In the genomic region with DNA sequence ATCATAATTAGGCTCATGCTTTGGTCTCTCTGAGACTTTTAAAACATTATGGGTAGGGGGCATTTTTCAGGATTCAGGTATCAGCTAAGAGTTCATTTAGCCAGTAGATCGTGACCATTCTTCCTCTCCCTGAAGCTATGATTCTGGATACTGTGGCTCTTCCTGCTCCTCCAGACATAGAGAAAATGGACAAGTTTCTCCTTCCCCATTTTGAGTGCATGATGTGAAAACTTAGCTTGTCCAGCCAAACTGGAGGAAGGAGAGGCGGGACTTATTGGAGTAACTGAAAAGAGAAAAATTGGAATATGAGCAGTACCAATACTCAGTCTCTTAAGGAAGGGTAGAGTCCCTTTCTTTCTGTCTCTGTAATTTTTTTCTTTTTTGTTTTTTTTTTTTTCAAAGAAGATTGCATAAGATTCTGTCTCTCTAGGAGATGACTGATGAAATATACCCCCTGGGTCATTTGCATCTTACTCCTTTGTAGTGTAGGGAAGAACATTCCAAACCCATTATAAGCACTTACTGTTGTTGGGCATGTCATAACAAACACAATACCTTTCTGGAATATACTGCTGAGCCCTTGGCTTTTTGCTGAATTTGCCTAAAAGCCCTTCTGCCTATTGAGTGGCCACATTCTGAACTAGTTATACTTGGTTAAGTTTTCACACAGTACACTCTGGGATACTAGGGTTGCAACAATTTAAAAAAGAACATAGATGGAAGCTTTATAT, we compare ENCODE assay signal across 12 cellular contexts.
A peak's percentile ranks its signal among the peaks of the same experiment; 100 is the strongest.
DNase-seq lines count a peak whose midpoint lies in the region; ATAC-seq lines count a peak whose summit lies in the region.
"Had no signal": no experiment of that assay in that cellular context is flagged by ENCODE, and none has a peak within 500 bp of the region (broad histone marks: within the 10 kb centered on the region; RNA-seq: fewer than 3 reads in every experiment).

No MANE protein-coding gene starts in this region.

- ATAC-seq in HG02840 (IDR thresholded peaks at IDR 0.05; ENCODE audit: low FRiP score, unreplicated experiment) (no peak), HG03175 (IDR thresholded peaks at IDR 0.05; ENCODE audit: unreplicated experiment) (no peak)

- H3K9ac ChIP-seq in HUES48 (ENCODE audit: low read depth, low read length): no peak overlapping the region

- H3K36me3 ChIP-seq in HUES48 (ENCODE audit: control insufficient read depth, insufficient read depth, low read length): no peaks in the 10 kb centered on the region

- H3K27me3 ChIP-seq in HUES48 (ENCODE audit: control insufficient read depth, insufficient read depth, low read length): no peaks in the 10 kb centered on the region

- peak overlapping the region; percentile 76 for H3K27ac ChIP-seq in HUES48 (ENCODE audit: low read depth, low read length)

- H3K9me3 ChIP-seq in HUES48 (ENCODE audit: control insufficient read depth, insufficient read depth, low read length): no peaks in the 10 kb centered on the region

- H3K4me1 ChIP-seq in HUES48 (ENCODE audit: control insufficient read depth, insufficient read depth, low read length): peaks cover 35% of the 10 kb centered on the region

- DNase-seq in AG08396 (ENCODE audit: low spot score): peak; percentile 53
- peak; percentile 65 for DNase-seq in brain pericyte (ENCODE audit: low read depth, low spot score)
- peak; percentile 28 for DNase-seq in iPS-NIHi11 (ENCODE audit: low spot score)
- DNase-seq in globus pallidus (ENCODE audit: low spot score): no peak
- DNase-seq in NCI-H2171 treated with DMSO at 0.1 percent for 48 hours (lab: John Stamatoyannopoulos, UW): no peak
- DNase-seq: activated naive CD8-positive, alpha-beta T cell treated with anti-CD3 and anti-CD28 coated beads, Interleukin-2, amount 10 ng/mL, durations not matched to agents 7 days and 5 days; CD4-positive, alpha-beta memory T cell; NCI-H69; nucleus accumbens had no signal

- H3K4me3 ChIP-seq in HUES48 (ENCODE audit: low read depth, low read length): no peak overlapping the region; the same call in 1 of the 2 replicates

Comparison
In these comparisons a context has a peak if more than half of its experiments do, and no peak if none do; other contexts are left out.
1. DNase-seq: peak in AG08396 (single experiment), brain pericyte (single experiment) and iPS-NIHi11 (single experiment); none in globus pallidus (single experiment) and NCI-H2171 treated with DMSO at 0.1 percent for 48 hours (single experiment).